1 cellular context compared by ENCODE assay signal in genomic region chr21:25566645-25567044, GRCh38.
TF ChIP-seq lines count a peak whose summit lies in the region.

No MANE protein-coding gene starts in this region.

TF ChIP-seq in GM12878, 131 proteins besides CTCF, POLR2A, EP300 and RAD21 (continued from another document):
- no peak for TF ChIP-seq IRF5 (IDR thresholded peaks at IDR 0.05; ENCODE audit: borderline replicate concordance)
- no peak for TF ChIP-seq RBBP5 (conservative IDR thresholded peaks at IDR 0.05)
- no peak for TF ChIP-seq IRF4 (IDR thresholded peaks at IDR 0.05; ENCODE audit: low read depth, low read length)
- no peak for TF ChIP-seq FOXK2 (IDR thresholded peaks at IDR 0.05)
- 0 out of 2 replicates have a peak, but pooled peaks have one; percentile 37 for TF ChIP-seq POLR2AphosphoS2 (IDR thresholded peaks at IDR 0.05; ENCODE audit: low read depth, low read length)
- no peak for TF ChIP-seq MXI1 (IDR thresholded peaks at IDR 0.05; ENCODE audit: low read depth, low read length)
- no peak for TF ChIP-seq SP1 (IDR thresholded peaks at IDR 0.05; ENCODE audit: low read depth, low read length)
- no peak for TF ChIP-seq CBX3 (IDR thresholded peaks at IDR 0.05; ENCODE audit: borderline replicate concordance, low read depth)
- TF ChIP-seq NR2F1 (conservative IDR thresholded peaks at IDR 0.05), result no peak
- TF ChIP-seq NRF1 (conservative IDR thresholded peaks at IDR 0.05; ENCODE audit: low read depth, low read length), result no peak
- no peak for TF ChIP-seq BMI1 (IDR thresholded peaks at IDR 0.05; ENCODE audit: borderline replicate concordance)
- no peak for TF ChIP-seq BCL11A (IDR thresholded peaks at IDR 0.05; ENCODE audit: low read depth, low read length)
- no peak for TF ChIP-seq ELK1 (IDR thresholded peaks at IDR 0.05; ENCODE audit: low read depth, low read length)
- no peak for TF ChIP-seq HCFC1 (IDR thresholded peaks at IDR 0.05; ENCODE audit: low read length)
- no peak for TF ChIP-seq USF2 (IDR thresholded peaks at IDR 0.05; ENCODE audit: borderline replicate concordance, low read depth, low read length)
- no peak for TF ChIP-seq YBX1 (IDR thresholded peaks at IDR 0.05)
- TF ChIP-seq ZSCAN29 (IDR thresholded peaks at IDR 0.05), result no peak
- TF ChIP-seq WRNIP1 (IDR thresholded peaks at IDR 0.05; ENCODE audit: borderline replicate concordance, low read depth, low read length), result no peak
- peak; percentile 17 for TF ChIP-seq SMAD1 (IDR thresholded peaks at IDR 0.05; ENCODE audit: low read depth, partially characterized antibody)
- TF ChIP-seq LARP7 (IDR thresholded peaks at IDR 0.05), result no peak
- no peak for TF ChIP-seq MAX (IDR thresholded peaks at IDR 0.05; ENCODE audit: low read depth, low read length)
- no peak for TF ChIP-seq ZNF24 (IDR thresholded peaks at IDR 0.05)
- no peak for TF ChIP-seq BRCA1 (IDR thresholded peaks at IDR 0.05; ENCODE audit: low read depth, low read length)
- 0 out of 2 replicates have a peak, but pooled peaks have one; percentile 9 for TF ChIP-seq CBFB (IDR thresholded peaks at IDR 0.05; ENCODE audit: low read depth)
- no peak for TF ChIP-seq IRF3 (IDR thresholded peaks at IDR 0.05)
- peak; percentile 37 for TF ChIP-seq BCL3 (IDR thresholded peaks at IDR 0.05; ENCODE audit: borderline replicate concordance, insufficient read depth, low read depth, low read length, poor library complexity, severe bottlenecking)
- no peak for TF ChIP-seq MYB (IDR thresholded peaks at IDR 0.05; ENCODE audit: borderline replicate concordance, low read depth, low read length)
- TF ChIP-seq REST (IDR thresholded peaks at IDR 0.05; ENCODE audit: low read depth, low read length), result no peak
- no peak for TF ChIP-seq SMC3 (IDR thresholded peaks at IDR 0.05; ENCODE audit: borderline replicate concordance, low read length)
TF ChIP-seq in GM12878: peak in this region for 8.
